1 cellular context compared by ENCODE assay signal in genomic region chr2:37156071-37156856, GRCh38.
TF ChIP-seq lines count a peak whose summit lies in the region.

No MANE protein-coding gene starts in this region.

TF ChIP-seq in HepG2, 621 proteins besides CTCF, POLR2A, EP300 and RAD21 (continued from another document):
- TF ChIP-seq, protein P1, sequence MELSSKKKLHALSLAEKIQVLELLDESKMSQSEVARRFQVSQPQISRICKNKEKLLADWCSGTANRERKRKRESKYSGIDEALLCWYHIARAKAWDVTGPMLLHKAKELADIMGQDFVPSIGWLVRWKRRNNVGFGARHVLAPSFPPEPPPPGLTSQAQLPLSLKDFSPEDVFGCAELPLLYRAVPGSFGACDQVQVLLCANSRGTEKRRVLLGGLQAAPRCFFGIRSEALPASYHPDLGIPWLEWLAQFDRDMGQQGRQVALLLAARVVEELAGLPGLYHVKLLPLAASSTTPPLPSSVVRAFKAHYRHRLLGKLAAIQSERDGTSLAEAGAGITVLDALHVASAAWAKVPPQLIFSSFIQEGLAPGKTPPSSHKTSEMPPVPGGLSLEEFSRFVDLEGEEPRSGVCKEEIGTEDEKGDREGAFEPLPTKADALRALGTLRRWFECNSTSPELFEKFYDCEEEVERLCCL (CRISPR knock-in tag; IDR thresholded peaks at IDR 0.05; ENCODE audit: borderline replicate concordance) = no peak
- TF ChIP-seq NCOA5 (CRISPR knock-in tag; IDR thresholded peaks at IDR 0.05) (no peak), ZNF510 (CRISPR knock-in tag; IDR thresholded peaks at IDR 0.05; ENCODE audit: low read depth) (no peak), GPN1 (CRISPR knock-in tag; IDR thresholded peaks at IDR 0.05; ENCODE audit: borderline replicate concordance) (no peak), KAT8 (CRISPR knock-in tag; IDR thresholded peaks at IDR 0.05) (peak; percentile 1; the same call in 1 of the 2 replicates), ZNF558 (CRISPR knock-in tag; IDR thresholded peaks at IDR 0.05; ENCODE audit: borderline replicate concordance) (peak; percentile 78; the same call in 1 of the 2 replicates), ARNT (IDR thresholded peaks at IDR 0.05) (no peak), ZNF891 (CRISPR knock-in tag; IDR thresholded peaks at IDR 0.05) (no peak), ZNF614 (CRISPR knock-in tag; IDR thresholded peaks at IDR 0.05; ENCODE audit: borderline replicate concordance) (0 out of 2 replicates have a peak, but pooled peaks have one; percentile 12), ZNF703 (CRISPR knock-in tag; IDR thresholded peaks at IDR 0.05; ENCODE audit: borderline replicate concordance) (no peak)
- TF ChIP-seq, protein P2, sequence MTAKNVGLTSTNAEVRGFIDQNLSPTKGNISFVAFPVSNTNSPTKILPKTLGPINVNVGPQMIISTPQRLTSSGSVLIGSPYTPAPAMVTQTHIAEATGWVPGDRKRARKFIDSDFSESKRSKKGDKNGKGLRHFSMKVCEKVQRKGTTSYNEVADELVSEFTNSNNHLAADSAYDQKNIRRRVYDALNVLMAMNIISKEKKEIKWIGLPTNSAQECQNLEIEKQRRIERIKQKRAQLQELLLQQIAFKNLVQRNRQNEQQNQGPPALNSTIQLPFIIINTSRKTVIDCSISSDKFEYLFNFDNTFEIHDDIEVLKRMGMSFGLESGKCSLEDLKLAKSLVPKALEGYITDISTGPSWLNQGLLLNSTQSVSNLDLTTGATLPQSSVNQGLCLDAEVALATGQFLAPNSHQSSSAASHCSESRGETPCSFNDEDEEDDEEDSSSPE (CRISPR knock-in tag; IDR thresholded peaks at IDR 0.05) = no peak
- TF ChIP-seq, protein P3, sequence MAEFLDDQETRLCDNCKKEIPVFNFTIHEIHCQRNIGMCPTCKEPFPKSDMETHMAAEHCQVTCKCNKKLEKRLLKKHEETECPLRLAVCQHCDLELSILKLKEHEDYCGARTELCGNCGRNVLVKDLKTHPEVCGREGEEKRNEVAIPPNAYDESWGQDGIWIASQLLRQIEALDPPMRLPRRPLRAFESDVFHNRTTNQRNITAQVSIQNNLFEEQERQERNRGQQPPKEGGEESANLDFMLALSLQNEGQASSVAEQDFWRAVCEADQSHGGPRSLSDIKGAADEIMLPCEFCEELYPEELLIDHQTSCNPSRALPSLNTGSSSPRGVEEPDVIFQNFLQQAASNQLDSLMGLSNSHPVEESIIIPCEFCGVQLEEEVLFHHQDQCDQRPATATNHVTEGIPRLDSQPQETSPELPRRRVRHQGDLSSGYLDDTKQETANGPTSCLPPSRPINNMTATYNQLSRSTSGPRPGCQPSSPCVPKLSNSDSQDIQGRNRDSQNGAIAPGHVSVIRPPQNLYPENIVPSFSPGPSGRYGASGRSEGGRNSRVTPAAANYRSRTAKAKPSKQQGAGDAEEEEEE (CRISPR knock-in tag; IDR thresholded peaks at IDR 0.05; ENCODE audit: borderline replicate concordance) = no peak
